Comparison of ENCODE assay signal across 17 cellular contexts in the genomic region with DNA sequence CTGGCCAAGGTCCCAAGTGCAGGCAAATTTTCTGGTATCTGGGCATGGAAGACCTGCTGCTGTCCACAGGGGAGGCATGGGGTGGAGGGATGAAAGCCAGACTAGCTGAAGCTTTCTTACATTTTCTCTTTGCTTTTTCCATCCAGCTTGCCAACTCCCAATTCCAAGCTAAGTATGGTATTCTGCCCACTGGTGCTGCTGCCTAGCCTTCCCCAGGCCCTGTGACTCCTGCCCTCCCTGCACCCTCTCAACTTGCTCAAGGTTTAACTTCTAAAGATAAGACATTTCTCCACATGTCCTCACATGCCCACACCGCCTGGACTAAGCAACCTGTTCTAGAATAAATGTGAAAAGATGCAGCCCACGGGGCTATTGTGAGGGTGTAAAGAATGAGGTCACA.
"Had no signal": no experiment of that assay in that cellular context is flagged by ENCODE, and none has a peak within 500 bp of the region (broad histone marks: within the 10 kb centered on the region; RNA-seq: fewer than 3 reads in every experiment).

No MANE protein-coding gene starts in this region.

- H3K4me3 ChIP-seq: right atrium auricular region, testis had no signal

- H3K27me3 ChIP-seq: foreskin keratinocyte, right atrium auricular region, testis had no signal

- H3K36me3 ChIP-seq: right atrium auricular region had no signal

- H3K4me1 ChIP-seq: foreskin keratinocyte, right atrium auricular region had no signal

- DNase-seq: activated CD4-positive, alpha-beta T cell treated with anti-CD3 and anti-CD28 coated beads, Interleukin-2, amount 50 U/mL, for 1 hour; activated CD4-positive, CD25-positive, alpha-beta regulatory T cell treated with anti-CD3 and anti-CD28 coated beads, Interleukin-2, amount 50 U/mL, for 72 hours; activated CD8-positive, alpha-beta memory T cell treated with anti-CD3 and anti-CD28 coated beads, Interleukin-2, amount 50 U/mL, for 4 hours; activated naive CD4-positive, alpha-beta T cell treated with anti-CD3 and anti-CD28 coated beads, Interleukin-2, amount 10 ng/mL, durations not matched to agents 7 days and 5 days; activated naive CD8-positive, alpha-beta T cell treated with anti-CD3 and anti-CD28 coated beads, Interleukin-2, amount 50 U/mL, for 24 hours; activated T-cell treated with anti-CD3 and anti-CD28 coated beads, Interleukin-2, amount 50 U/mL, for 4 hours; dermis blood vessel endothelial cell; effector memory CD4-positive, alpha-beta T cell; hypothalamus; islet precursor cell; naive B cell; SW 1271; T-helper 2 cell; testis had no signal

- H3K27ac ChIP-seq: foreskin keratinocyte, right atrium auricular region, testis, VCaP had no signal

- H3K9me3 ChIP-seq: right atrium auricular region, testis had no signal
